In the genomic region with DNA sequence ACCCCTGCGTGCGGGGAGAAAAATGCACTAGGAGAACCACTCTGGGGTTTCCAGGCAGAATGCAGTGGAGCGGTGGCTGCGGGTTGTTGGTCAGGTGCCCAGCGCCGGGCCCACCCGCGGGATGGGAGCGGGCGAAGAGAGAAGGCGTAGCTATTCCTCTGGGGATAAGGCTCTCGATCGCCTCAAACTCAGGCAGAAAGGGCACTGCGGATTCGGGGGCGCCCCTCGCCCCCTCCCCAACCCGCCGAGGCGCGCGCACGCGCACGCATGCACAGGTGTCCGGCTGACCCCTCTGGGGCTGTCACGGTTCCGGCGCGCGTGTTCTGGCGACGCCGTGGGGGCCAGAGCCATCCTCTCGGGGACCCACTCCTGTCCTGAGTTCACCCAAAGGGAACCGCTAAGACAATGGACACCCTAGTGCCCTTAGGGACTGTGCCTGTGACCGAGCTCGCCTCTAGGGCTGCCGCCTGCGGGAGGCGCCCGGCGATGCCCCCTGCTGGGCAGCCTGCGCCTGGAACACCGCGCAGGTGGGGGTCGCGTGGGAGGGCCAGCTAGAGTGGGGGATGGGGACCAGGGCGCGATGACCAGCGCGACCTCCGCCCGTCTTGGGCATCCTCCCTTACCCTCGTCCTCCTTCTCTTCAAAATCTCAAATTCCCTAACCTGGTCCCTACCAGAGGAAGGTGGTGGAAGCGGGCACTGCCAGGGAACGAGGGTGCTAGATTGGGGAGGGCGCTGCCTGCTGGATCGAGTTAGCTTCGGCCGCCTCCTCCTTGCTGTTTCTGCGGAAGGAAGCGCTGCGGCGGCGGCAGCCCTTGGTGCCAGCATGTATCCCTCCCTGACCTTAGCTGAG, we compare ENCODE assay signal across 8 cellular contexts. TPM values are rescaled to one million over a fixed set of nuclear protein-coding genes. Genes with fewer than 3 reads are reported as not detected.
DNase-seq lines count a peak whose midpoint lies in the region; TF ChIP-seq lines count a peak whose summit lies in the region.

No MANE protein-coding gene starts in this region.

- peak; percentile 47 for DNase-seq in activated naive CD4-positive, alpha-beta T cell treated with anti-CD3 and anti-CD28 coated beads for 36 hours
- no peak for DNase-seq in activated naive CD4-positive, alpha-beta T cell (lab: John Stamatoyannopoulos, UW)
- DNase-seq in NAMALWA (ENCODE audit: low spot score) (peak; percentile 72), SW480 (ENCODE audit: low spot score) (peak; percentile 87), fibroblast of lung (ENCODE audit: low read depth in 2 of 2) (no peak), mucosa of gallbladder (ENCODE audit: low spot score) (no peak)
- no peak for DNase-seq in activated CD4-positive, CD25-positive, alpha-beta regulatory T cell (lab: John Stamatoyannopoulos, UW)

- TF ChIP-seq CTCF in fibroblast of lung (conservative IDR thresholded peaks at IDR 0.05 in 1 of 2, IDR thresholded peaks at IDR 0.05 in 1 of 2; ENCODE audit: low read depth in 1 of 2, low read length in 2 of 2) (peak; percentile 36 to 55), neutrophil (IDR thresholded peaks at IDR 0.05) (peak; percentile 20)

- no peaks in the 10 kb centered on the region for H3K79me2 ChIP-seq in fibroblast of lung (ENCODE audit: control insufficient read depth, insufficient read depth, low read length)

- no peaks in the 10 kb centered on the region for H3K4me1 ChIP-seq in fibroblast of lung (ENCODE audit: control insufficient read depth, extremely low read depth, insufficient read depth, low read length)
- H3K4me1 ChIP-seq in neutrophil (ENCODE audit: control insufficient read depth in 1 of 2, insufficient read depth in 1 of 2, low read depth in 1 of 2, low read length in 1 of 2): peaks cover 16 to 54% of the 10 kb centered on the region in 2 experiments

- H3K27me3 ChIP-seq in fibroblast of lung (ENCODE audit: control insufficient read depth, insufficient read depth, low read length) (peaks cover 81% of the 10 kb centered on the region), neutrophil (peaks cover 100% of the 10 kb centered on the region)

- peaks cover 60% of the 10 kb centered on the region for H3K27me3 Mint-ChIP-seq in activated naive CD4-positive, alpha-beta T cell treated with anti-CD3 and anti-CD28 coated beads for 36 hours (ENCODE audit: low read depth)

- no peak overlapping the region for H3K27ac Mint-ChIP-seq in activated naive CD4-positive, alpha-beta T cell treated with anti-CD3 and anti-CD28 coated beads for 36 hours

- no peak overlapping the region for H3K4me2 ChIP-seq in fibroblast of lung (ENCODE audit: extremely low read depth, insufficient read depth, low read length)

- CTCF ChIA-PET in activated naive CD4-positive, alpha-beta T cell treated with anti-CD3 and anti-CD28 coated beads for 36 hours (lab: Charles Lee): interaction anchor here (0.8 to 2.4 kb wide), 7 partner anchors 10 to 33 kb away, joined by 3 to 5 read pairs (median 4); no protein-coding TSS in a partner anchor

- H3K4me3 Mint-ChIP-seq in activated naive CD4-positive, alpha-beta T cell treated with anti-CD3 and anti-CD28 coated beads for 36 hours: peak overlapping the region; percentile 42

- no peaks in the 10 kb centered on the region for H3K9me3 Mint-ChIP-seq in activated naive CD4-positive, alpha-beta T cell treated with anti-CD3 and anti-CD28 coated beads for 36 hours

- H3K27ac ChIP-seq in fibroblast of lung (ENCODE audit: insufficient read depth, low read length) (no peak overlapping the region), neutrophil (no peak overlapping the region)

- no peaks in the 10 kb centered on the region for H3K36me3 Mint-ChIP-seq in activated naive CD4-positive, alpha-beta T cell treated with anti-CD3 and anti-CD28 coated beads for 36 hours (ENCODE audit: low read depth)

- H3K36me3 ChIP-seq in fibroblast of lung (ENCODE audit: control insufficient read depth, insufficient read depth, low read length) (no peaks in the 10 kb centered on the region), neutrophil (no peaks in the 10 kb centered on the region)

- no peak overlapping the region for H3K4me3 ChIP-seq in fibroblast of lung (replicated peaks in 1 of 4; ENCODE audit: control extremely low read depth in 1 of 4, insufficient read depth in 1 of 4, low read depth in 3 of 4, low read length in 4 of 4)
- no peak overlapping the region for H3K4me3 ChIP-seq in neutrophil (ENCODE audit: low read depth in 1 of 2, low read length in 1 of 2)

- intact Hi-C loops in activated naive CD4-positive, alpha-beta T cell treated with anti-CD3 and anti-CD28 coated beads for 36 hours (cut with micrococcal nuclease): loop anchor here (1.0 kb wide), 1 partner anchor 14 kb away; the partner anchor contains the start of gene CBX8

- H3K9ac ChIP-seq in fibroblast of lung (ENCODE audit: insufficient read depth, low read length): no peak overlapping the region

- peaks cover 24% of the 10 kb centered on the region for H3K4me1 Mint-ChIP-seq in activated naive CD4-positive, alpha-beta T cell treated with anti-CD3 and anti-CD28 coated beads for 36 hours (ENCODE audit: low read depth)

- no peak overlapping the region for H2AFZ ChIP-seq in fibroblast of lung (ENCODE audit: low read length)

- H4K20me1 ChIP-seq in fibroblast of lung (ENCODE audit: control insufficient read depth, extremely low read depth, insufficient read depth, low read length): no peaks in the 10 kb centered on the region

- no peaks in the 10 kb centered on the region for H3K9me3 ChIP-seq in fibroblast of lung (ENCODE audit: control insufficient read depth, insufficient read depth, low read depth, low read length)
- H3K9me3 ChIP-seq in neutrophil: no peaks in the 10 kb centered on the region

RNA-seq across cellular contexts. Expression of gene CBX8, which starts 14.4 kb away (rescaled TPM):
- total RNA-seq in activated naive CD4-positive, alpha-beta T cell treated with anti-CD3 and anti-CD28 coated beads for 36 hours: 1 to 10 TPM; 3.8 to 3.9 TPM
- total RNA-seq in fibroblast of lung (3.3 and 4.0 TPM in 2 replicates), mucosa of gallbladder (9.7 TPM)
- 0.19 and 0.41 TPM in 2 replicates for polyA plus RNA-seq in fibroblast of lung
- 4.9 and 5.2 TPM in 2 replicates for polyA plus RNA-seq in fibroblast of lung (2012)
- polyA minus RNA-seq in fibroblast of lung (ENCODE audit: low replicate concordance): 1.5 and 6.8 TPM in 2 replicates

RNA-seq across cellular contexts. Expression of gene CBX4, which starts 28.0 kb away (rescaled TPM):
- 10 to 100 TPM; 22.7 to 26.3 TPM for total RNA-seq in activated naive CD4-positive, alpha-beta T cell treated with anti-CD3 and anti-CD28 coated beads for 36 hours
- total RNA-seq in fibroblast of lung (11.0 and 13.4 TPM in 2 replicates), mucosa of gallbladder (36.7 TPM)
- 5.4 and 5.6 TPM in 2 replicates for polyA plus RNA-seq in fibroblast of lung
- 8.8 TPM in 2 replicates for polyA plus RNA-seq in fibroblast of lung (2012)
- polyA minus RNA-seq in fibroblast of lung (ENCODE audit: low replicate concordance): 1.3 and 1.6 TPM in 2 replicates

RNA-seq across cellular contexts. Expression of gene CBX2, which starts 33.3 kb away (rescaled TPM):
- total RNA-seq in activated naive CD4-positive, alpha-beta T cell treated with anti-CD3 and anti-CD28 coated beads for 36 hours: 1 to 10 TPM; 5.2 to 5.8 TPM
- total RNA-seq in fibroblast of lung: 0.83 and 1.3 TPM in 2 replicates
- 0.77 and 1.3 TPM in 2 replicates for polyA plus RNA-seq in fibroblast of lung
- polyA plus RNA-seq in fibroblast of lung (2012): 0.91 and 2.2 TPM in 2 replicates
- polyA minus RNA-seq in fibroblast of lung (ENCODE audit: low replicate concordance): 0.35 and 3.1 TPM in 2 replicates
- total RNA-seq in mucosa of gallbladder: 1.2 TPM

Comparison
In these comparisons a context has a peak if more than half of its experiments do, and no peak if none do; other contexts are left out.
1. DNase-seq: peak in activated naive CD4-positive, alpha-beta T cell treated with anti-CD3 and anti-CD28 coated beads for 36 hours (single experiment), NAMALWA (single experiment) and SW480 (single experiment); none in activated naive CD4-positive, alpha-beta T cell (0 of 4), fibroblast of lung (0 of 2), activated CD4-positive, CD25-positive, alpha-beta regulatory T cell (0 of 4) and mucosa of gallbladder (single experiment).